In genomic region chr6:57190140-57190539, GRCh38 we compare ENCODE assay signal across 1 cellular context.
TF ChIP-seq lines count a peak whose summit lies in the region.

No MANE protein-coding gene starts in this region.

TF ChIP-seq in H1, 55 proteins besides CTCF, POLR2A, EP300 and RAD21 (continued from another document):
- TF ChIP-seq HDAC2 (IDR thresholded peaks at IDR 0.05; ENCODE audit: borderline replicate concordance in 1 of 2, low read depth in 2 of 2, low read length in 2 of 2), result no peak
- TF ChIP-seq EGR1 (IDR thresholded peaks at IDR 0.05; ENCODE audit: borderline replicate concordance, low read depth, low read length), result no peak
- TF ChIP-seq CTBP2 (IDR thresholded peaks at IDR 0.05; ENCODE audit: borderline replicate concordance, insufficient read depth, insufficient read length, low read length), result no peak
- TF ChIP-seq TEAD4 (IDR thresholded peaks at IDR 0.05; ENCODE audit: low read depth, low read length), result no peak
- no peak for TF ChIP-seq TAF7 (optimal IDR thresholded peaks at IDR 0.05; ENCODE audit: borderline replicate concordance, low read depth, low read length)
- no peak for TF ChIP-seq SIX5 (IDR thresholded peaks at IDR 0.05; ENCODE audit: low read depth, low read length)
- no peak for TF ChIP-seq CHD2 (IDR thresholded peaks at IDR 0.05; ENCODE audit: low read length)
- no peak for TF ChIP-seq ATF3 (IDR thresholded peaks at IDR 0.05; ENCODE audit: insufficient read depth, low read depth, low read length)
- no peak for TF ChIP-seq CEBPB (IDR thresholded peaks at IDR 0.05; ENCODE audit: low read depth, low read length)
